In genomic region chr1:101485712-101486111, GRCh38 we compare ENCODE assay signal across 1 cellular context.
TF ChIP-seq lines count a peak whose summit lies in the region.

No MANE protein-coding gene starts in this region.

TF ChIP-seq in SK-N-SH, 30 proteins besides CTCF, POLR2A, EP300 and RAD21 (continued from another document):
- TF ChIP-seq IRF3 (IDR thresholded peaks at IDR 0.05; ENCODE audit: low read depth, low read length) (no peak), ELF1 (IDR thresholded peaks at IDR 0.05) (no peak), TCF12 (IDR thresholded peaks at IDR 0.05) (peak; percentile 41), SMC3 (IDR thresholded peaks at IDR 0.05; ENCODE audit: low read depth, low read length) (no peak), REST (IDR thresholded peaks at IDR 0.05; ENCODE audit: low read depth, low read length) (no peak), GATA2 (CRISPR knock-in tag; IDR thresholded peaks at IDR 0.05) (peak; percentile 98), RCOR1 (IDR thresholded peaks at IDR 0.05; ENCODE audit: low read length) (peak; percentile 94), USF1 (IDR thresholded peaks at IDR 0.05; ENCODE audit: borderline replicate concordance, low read depth) (no peak), SIN3A (IDR thresholded peaks at IDR 0.05; ENCODE audit: borderline replicate concordance, low read depth, low read length) (no peak), USF2 (IDR thresholded peaks at IDR 0.05; ENCODE audit: borderline replicate concordance, low read depth, low read length) (no peak), FOSL2 (IDR thresholded peaks at IDR 0.05; ENCODE audit: borderline replicate concordance, low read depth) (no peak), YY1 (IDR thresholded peaks at IDR 0.05; ENCODE audit: low read depth) (no peak), GABPA (IDR thresholded peaks at IDR 0.05; ENCODE audit: low read depth) (no peak), RXRA (IDR thresholded peaks at IDR 0.05; ENCODE audit: borderline replicate concordance, low read depth) (no peak)
